In the genomic region with DNA sequence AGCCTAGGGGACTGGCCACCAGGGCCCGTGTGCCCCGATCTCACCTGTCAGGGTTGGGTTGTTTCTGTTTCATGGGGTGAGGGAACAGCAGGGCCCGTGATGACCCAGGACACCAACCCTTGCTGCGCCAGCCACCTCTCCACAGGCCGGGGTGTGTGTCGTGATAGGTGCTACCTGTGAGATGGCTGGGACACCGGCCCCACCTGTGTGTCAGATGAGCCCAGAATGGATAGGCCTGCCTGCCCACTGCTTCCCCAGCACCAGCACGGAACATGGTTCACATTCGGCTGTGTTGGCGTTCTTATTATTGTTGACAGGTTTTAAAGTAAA, we compare ENCODE assay signal across 30 cellular contexts. TPM values are rescaled to one million over a fixed set of nuclear protein-coding genes. Genes with fewer than 3 reads are reported as not detected.
"Had no signal": no experiment of that assay in that cellular context is flagged by ENCODE, and none has a peak within 500 bp of the region (broad histone marks: within the 10 kb centered on the region; RNA-seq: fewer than 3 reads in every experiment).

No MANE protein-coding gene starts in this region.

- H3K27me3 ChIP-seq: brain microvascular endothelial cell, MG63 had no signal

- H3K4me1 Mint-ChIP-seq: activated B cell treated with CpG ODN at 0.5 μM for 24 hours; activated CD8-positive, alpha-beta memory T cell treated with anti-CD3 and anti-CD28 coated beads, Interleukin-2, amount 10 ng/mL, durations not matched to agents 7 days and 5 days; activated naive CD8-positive, alpha-beta T cell treated with anti-CD3 and anti-CD28 coated beads for 36 hours had no signal

- H3K27ac Mint-ChIP-seq: activated B cell treated with CpG ODN at 0.5 μM for 24 hours; activated CD4-positive, alpha-beta T cell treated with anti-CD3 and anti-CD28 coated beads, Interleukin-2, amount 10 ng/mL, durations not matched to agents 24 days and 14 days; activated CD8-positive, alpha-beta memory T cell treated with anti-CD3 and anti-CD28 coated beads, Interleukin-2, amount 10 ng/mL, durations not matched to agents 7 days and 5 days; activated naive CD4-positive, alpha-beta T cell treated with anti-CD3 and anti-CD28 coated beads, Interleukin-2, amount 10 ng/mL, durations not matched to agents 7 days and 5 days; activated naive CD8-positive, alpha-beta T cell treated with anti-CD3 and anti-CD28 coated beads for 36 hours; activated T-cell treated with anti-CD3 and anti-CD28 coated beads, Interleukin-2, amount 50 U/mL, for 24 hours; activated T-helper 1 cell treated with anti-CD3 and anti-CD28 coated beads, Interleukin-12 subunit alpha, Interleukin-12 subunit beta, Interleukin-2, Interleukin-4 antibody, amounts not matched to agents 30 ng/mL and 10 ng/mL and 1 ng/mL, durations not matched to agents 14 hours and 24 hours and 36 hours; T-helper 1 cell treated with Interleukin-12 subunit alpha and Interleukin-12 subunit beta and Interleukin-4 antibody, amounts not matched to agents 30 μg/mL and 1 μg/mL, for 36 hours had no signal

- DNase-seq: activated B cell treated with CpG ODN at 0.5 μM for 24 hours; activated CD4-positive, alpha-beta T cell treated with anti-CD3 and anti-CD28 coated beads for 1 hour; activated CD4-positive, alpha-beta T cell treated with anti-CD3 and anti-CD28 coated beads, Interleukin-2, amount 10 ng/mL, durations not matched to agents 24 days and 14 days; activated CD4-positive, alpha-beta T cell treated with anti-CD3 and anti-CD28 coated beads, Interleukin-2, amount 50 U/mL, for 48 hours; activated CD8-positive, alpha-beta memory T cell treated with anti-CD3 and anti-CD28 coated beads, Interleukin-2, amount 10 ng/mL, durations not matched to agents 7 days and 5 days; activated gamma-delta T cell; activated naive CD4-positive, alpha-beta T cell treated with anti-CD3 and anti-CD28 coated beads, Interleukin-2, amount 10 ng/mL, durations not matched to agents 7 days and 5 days; activated naive CD8-positive, alpha-beta T cell treated with anti-CD3 and anti-CD28 coated beads for 36 hours; activated T-cell treated with anti-CD3 and anti-CD28 coated beads, Interleukin-2, amount 50 U/mL, for 24 hours; brain microvascular endothelial cell; caudate nucleus; MG63; MV-4-11; NCI-H1092 treated with DMSO at 0.1 percent for 48 hours; NCI-H1417 treated with DMSO at 0.1 percent for 48 hours; NCI-H1694; NCI-H2029; NCI-H2107; NCI-H2171 treated with DMSO at 0.1 percent for 48 hours; NCI-H226; NCI-H526; NCI-H82; OCI-M1; SHP77 treated with DMSO at 0.1 percent for 48 hours had no signal

- H3K9me3 ChIP-seq: MG63 had no signal

- H3K4me3 ChIP-seq: MG63 had no signal

- ATAC-seq: activated CD8-positive, alpha-beta memory T cell treated with anti-CD3 and anti-CD28 coated beads, Interleukin-2, amount 10 ng/mL, durations not matched to agents 7 days and 5 days; Panc1 had no signal

- H3K9me3 Mint-ChIP-seq: activated CD4-positive, alpha-beta T cell treated with anti-CD3 and anti-CD28 coated beads, Interleukin-2, amount 10 ng/mL, durations not matched to agents 24 days and 14 days; activated naive CD4-positive, alpha-beta T cell treated with anti-CD3 and anti-CD28 coated beads, Interleukin-2, amount 10 ng/mL, durations not matched to agents 7 days and 5 days; activated T-helper 1 cell treated with anti-CD3 and anti-CD28 coated beads, Interleukin-12 subunit alpha, Interleukin-12 subunit beta, Interleukin-2, Interleukin-4 antibody, amounts not matched to agents 30 ng/mL and 10 ng/mL and 1 ng/mL, durations not matched to agents 14 hours and 24 hours and 36 hours; T-helper 1 cell treated with Interleukin-12 subunit alpha and Interleukin-12 subunit beta and Interleukin-4 antibody, amounts not matched to agents 30 μg/mL and 1 μg/mL, for 36 hours had no signal

- H3K27me3 Mint-ChIP-seq: activated B cell treated with CpG ODN at 0.5 μM for 24 hours; activated CD4-positive, alpha-beta T cell treated with anti-CD3 and anti-CD28 coated beads, Interleukin-2, amount 10 ng/mL, durations not matched to agents 24 days and 14 days; activated CD8-positive, alpha-beta memory T cell treated with anti-CD3 and anti-CD28 coated beads, Interleukin-2, amount 10 ng/mL, durations not matched to agents 7 days and 5 days; activated naive CD4-positive, alpha-beta T cell treated with anti-CD3 and anti-CD28 coated beads, Interleukin-2, amount 10 ng/mL, durations not matched to agents 7 days and 5 days; activated naive CD8-positive, alpha-beta T cell treated with anti-CD3 and anti-CD28 coated beads for 36 hours; activated T-cell treated with anti-CD3 and anti-CD28 coated beads, Interleukin-2, amount 50 U/mL, for 24 hours had no signal

- H3K4me3 Mint-ChIP-seq: activated B cell treated with CpG ODN at 0.5 μM for 24 hours; activated CD4-positive, alpha-beta T cell treated with anti-CD3 and anti-CD28 coated beads, Interleukin-2, amount 10 ng/mL, durations not matched to agents 24 days and 14 days; activated CD8-positive, alpha-beta memory T cell treated with anti-CD3 and anti-CD28 coated beads, Interleukin-2, amount 10 ng/mL, durations not matched to agents 7 days and 5 days; activated naive CD4-positive, alpha-beta T cell treated with anti-CD3 and anti-CD28 coated beads, Interleukin-2, amount 10 ng/mL, durations not matched to agents 7 days and 5 days; activated naive CD8-positive, alpha-beta T cell treated with anti-CD3 and anti-CD28 coated beads for 36 hours; activated T-cell treated with anti-CD3 and anti-CD28 coated beads, Interleukin-2, amount 50 U/mL, for 24 hours; activated T-helper 1 cell treated with anti-CD3 and anti-CD28 coated beads, Interleukin-12 subunit alpha, Interleukin-12 subunit beta, Interleukin-2, Interleukin-4 antibody, amounts not matched to agents 30 ng/mL and 10 ng/mL and 1 ng/mL, durations not matched to agents 14 hours and 24 hours and 36 hours; T-helper 1 cell treated with Interleukin-12 subunit alpha and Interleukin-12 subunit beta and Interleukin-4 antibody, amounts not matched to agents 30 μg/mL and 1 μg/mL, for 36 hours had no signal

- H3K27ac ChIP-seq: brain microvascular endothelial cell, RWPE1 had no signal

RNA-seq across cellular contexts. Expression of a gene that starts 7.1 kb away (rescaled TPM):
- total RNA-seq: activated B cell treated with CpG ODN at 0.5 μM for 24 hours; activated CD8-positive, alpha-beta memory T cell treated with anti-CD3 and anti-CD28 coated beads, Interleukin-2, amount 10 ng/mL, durations not matched to agents 7 days and 5 days; activated naive CD8-positive, alpha-beta T cell treated with anti-CD3 and anti-CD28 coated beads for 36 hours; NCI-H460; SK-MEL-5 had no signal
